In genomic region chr20:23407770-23408467, GRCh38 we compare ENCODE assay signal across 11 cellular contexts. TPM values are rescaled to one million over a fixed set of nuclear protein-coding genes. Genes with fewer than 3 reads are reported as not detected.
DNase-seq lines count a peak whose midpoint lies in the region; ATAC-seq and TF ChIP-seq lines count a peak whose summit lies in the region.
"Had no signal": no experiment of that assay in that cellular context is flagged by ENCODE, and none has a peak within 500 bp of the region (broad histone marks: within the 10 kb centered on the region; RNA-seq: fewer than 3 reads in every experiment).

No MANE protein-coding gene starts in this region.

- CTCF ChIA-PET in activated CD4-positive, alpha-beta T cell treated with anti-CD3 and anti-CD28 coated beads, Interleukin-2, amount 10 ng/mL, durations not matched to agents 7 days and 5 days (lab: Charles Lee): interaction anchor here (1.0 to 1.3 kb wide), 2 partner anchors 26 to 58 kb away, joined by 3 read pairs; no protein-coding TSS in a partner anchor

- no peaks in the 10 kb centered on the region for H3K9me3 Mint-ChIP-seq in naive B cell
- H3K9me3 Mint-ChIP-seq in activated CD4-positive, alpha-beta T cell treated with anti-CD3 and anti-CD28 coated beads, Interleukin-2, amount 10 ng/mL, durations not matched to agents 7 days and 5 days: no peaks in the 10 kb centered on the region

- POLR2A ChIA-PET in activated CD4-positive, alpha-beta T cell treated with anti-CD3 and anti-CD28 coated beads, Interleukin-2, amount 10 ng/mL, durations not matched to agents 7 days and 5 days (lab: Charles Lee): no interaction called here

- H3K27me3 ChIP-seq in upper lobe of left lung (no peaks in the 10 kb centered on the region), left ventricle myocardium inferior (ENCODE audit: low read depth) (no peaks in the 10 kb centered on the region)

- H3K4me1 Mint-ChIP-seq in naive B cell: peaks cover 17 to 24% (median 17%) of the 10 kb centered on the region in 3 donors
- H3K4me1 Mint-ChIP-seq in activated CD4-positive, alpha-beta T cell treated with anti-CD3 and anti-CD28 coated beads, Interleukin-2, amount 10 ng/mL, durations not matched to agents 7 days and 5 days: peaks cover 16% of the 10 kb centered on the region

- H3K4me1 ChIP-seq in upper lobe of left lung (peaks cover 5 to 22% (median 13%) of the 10 kb centered on the region in 4 donors), left ventricle myocardium inferior (peaks cover 84% of the 10 kb centered on the region)

- H3K27ac Mint-ChIP-seq in naive B cell: peak overlapping the region; percentile 67 to 95 (median 88)
- H3K27ac Mint-ChIP-seq in activated CD4-positive, alpha-beta T cell treated with anti-CD3 and anti-CD28 coated beads, Interleukin-2, amount 10 ng/mL, durations not matched to agents 7 days and 5 days: no peak overlapping the region

- H3K9me3 ChIP-seq in upper lobe of left lung (no peaks in the 10 kb centered on the region), left ventricle myocardium inferior (replicated peaks) (no peaks in the 10 kb centered on the region)

- H3K27ac ChIP-seq in upper lobe of left lung: no peak overlapping the region
- no peak overlapping the region for H3K27ac ChIP-seq in left ventricle myocardium inferior (replicated peaks)

- H3K27me3 Mint-ChIP-seq in naive B cell: no peaks in the 10 kb centered on the region
- no peaks in the 10 kb centered on the region for H3K27me3 Mint-ChIP-seq in activated CD4-positive, alpha-beta T cell treated with anti-CD3 and anti-CD28 coated beads, Interleukin-2, amount 10 ng/mL, durations not matched to agents 7 days and 5 days

- no peak overlapping the region for H3K4me3 ChIP-seq in upper lobe of left lung
- H3K4me3 ChIP-seq in left ventricle myocardium inferior: no peak overlapping the region

- 79 to 82% methylated on average over 2 of the region's 2 CpGs for WGBS in upper lobe of left lung, 2 donors

- no peaks in the 10 kb centered on the region for H3K36me3 Mint-ChIP-seq in naive B cell
- peaks cover 1% of the 10 kb centered on the region for H3K36me3 Mint-ChIP-seq in activated CD4-positive, alpha-beta T cell treated with anti-CD3 and anti-CD28 coated beads, Interleukin-2, amount 10 ng/mL, durations not matched to agents 7 days and 5 days (ENCODE audit: low read depth)

- intact Hi-C loops in left ventricle myocardium inferior (cut with micrococcal nuclease): no loop called here

- peak overlapping the region in 2 of 8 donors; percentile 1 to 9 for H3K4me3 Mint-ChIP-seq in naive B cell
- no peak overlapping the region for H3K4me3 Mint-ChIP-seq in activated CD4-positive, alpha-beta T cell treated with anti-CD3 and anti-CD28 coated beads, Interleukin-2, amount 10 ng/mL, durations not matched to agents 7 days and 5 days

- TF ChIP-seq EP300 in upper lobe of left lung (IDR thresholded peaks at IDR 0.05): no peak

- ATAC-seq in GM18519 (IDR thresholded peaks at IDR 0.05; ENCODE audit: low FRiP score, unreplicated experiment) (peak; percentile 81), GM21423 (IDR thresholded peaks at IDR 0.05; ENCODE audit: unreplicated experiment) (peak; percentile 76), HG03354 (IDR thresholded peaks at IDR 0.05; ENCODE audit: poor library complexity, severe bottlenecking, unreplicated experiment) (peak; percentile 73), naive B cell (ENCODE audit: low read depth in 2 of 2) (peak; percentile 100), upper lobe of left lung (ENCODE audit: low FRiP score in 2 of 2) (no peak)

- H3K36me3 ChIP-seq in upper lobe of left lung: no peaks in the 10 kb centered on the region
- no peaks in the 10 kb centered on the region for H3K36me3 ChIP-seq in left ventricle myocardium inferior

- TF ChIP-seq CTCF in upper lobe of left lung (IDR thresholded peaks at IDR 0.05): no peak
- no peak for TF ChIP-seq CTCF in left ventricle myocardium inferior (IDR thresholded peaks at IDR 0.05; ENCODE audit: borderline replicate concordance)

- DNase-seq in naive B cell (peak; percentile 50), upper lobe of left lung (no peak), left ventricle myocardium inferior (no peak)
- no peak for DNase-seq in activated CD4-positive, alpha-beta T cell treated with anti-CD3 and anti-CD28 coated beads, Interleukin-2, amount 50 U/mL, for 48 hours
- no peak for DNase-seq in activated CD4-positive, alpha-beta T cell treated with anti-CD3 and anti-CD28 coated beads, Interleukin-2, amount 10 ng/mL, durations not matched to agents 7 days and 5 days
- DNase-seq: NCI-H1930, nucleus accumbens had no signal

- TF ChIP-seq POLR2A in upper lobe of left lung (IDR thresholded peaks at IDR 0.05): no peak

RNA-seq across cellular contexts. Expression of gene NAPB, which starts 13.4 kb away (rescaled TPM):
- polyA plus RNA-seq in naive B cell (ENCODE audit: low read depth in 6 of 6): 1 to 10 TPM; 4.1 to 8.3 (median 6.3) TPM
- total RNA-seq in upper lobe of left lung (10 to 100 TPM in 5 of 6 donors, 1 to 10 TPM in 1; 9.7 to 27.7 (median 11.1) TPM), left ventricle myocardium inferior (5.2 TPM)
- 10 to 100 TPM; 14.9 to 15.4 TPM for total RNA-seq in activated CD4-positive, alpha-beta T cell treated with anti-CD3 and anti-CD28 coated beads, Interleukin-2, amount 10 ng/mL, durations not matched to agents 7 days and 5 days

RNA-seq across cellular contexts. Expression of gene CSTL1, which starts 31.6 kb away (rescaled TPM):
- polyA plus RNA-seq in naive B cell (ENCODE audit: low read depth in 6 of 6): not detected
- total RNA-seq in upper lobe of left lung (not detected), left ventricle myocardium inferior (not detected)
- not detected for total RNA-seq in activated CD4-positive, alpha-beta T cell treated with anti-CD3 and anti-CD28 coated beads, Interleukin-2, amount 10 ng/mL, durations not matched to agents 7 days and 5 days
- total RNA-seq: dermis microvascular lymphatic vessel endothelial cell had no signal

RNA-seq across cellular contexts. Expression of gene CST11, which starts 44.8 kb away (rescaled TPM):
- polyA plus RNA-seq in naive B cell (ENCODE audit: low read depth in 6 of 6): not detected
- not detected for total RNA-seq in upper lobe of left lung
- total RNA-seq in left ventricle myocardium inferior: not detected
- total RNA-seq in activated CD4-positive, alpha-beta T cell treated with anti-CD3 and anti-CD28 coated beads, Interleukin-2, amount 10 ng/mL, durations not matched to agents 7 days and 5 days: not detected
- total RNA-seq: dermis microvascular lymphatic vessel endothelial cell had no signal

RNA-seq across cellular contexts. Expression of gene GZF1, which starts 45.9 kb away (rescaled TPM):
- polyA plus RNA-seq in naive B cell (ENCODE audit: low read depth in 6 of 6): 1 to 10 TPM in 5 of 6 donors, not detected in 1; 2.3 to 3.5 (median 3.1) TPM
- total RNA-seq in upper lobe of left lung (10 to 100 TPM; 14.1 to 32.5 (median 25.6) TPM), left ventricle myocardium inferior (24.9 TPM)
- total RNA-seq in activated CD4-positive, alpha-beta T cell treated with anti-CD3 and anti-CD28 coated beads, Interleukin-2, amount 10 ng/mL, durations not matched to agents 7 days and 5 days: 10 to 100 TPM; 12.3 to 15.5 TPM

RNA-seq across cellular contexts. Expression of gene NXT1, which starts 57.3 kb away (rescaled TPM):
- polyA plus RNA-seq in naive B cell (ENCODE audit: low read depth in 6 of 6): 10 to 100 TPM; 58.3 to 81.9 (median 65.7) TPM
- total RNA-seq in upper lobe of left lung: 10 to 100 TPM in 5 of 6 donors, 1 to 10 TPM in 1; 7.3 to 39.4 (median 17.9) TPM
- 7.3 TPM for total RNA-seq in left ventricle myocardium inferior
- total RNA-seq in activated CD4-positive, alpha-beta T cell treated with anti-CD3 and anti-CD28 coated beads, Interleukin-2, amount 10 ng/mL, durations not matched to agents 7 days and 5 days: 10 to 100 TPM; 28.1 to 28.2 TPM

Comparison
In these comparisons a context has a peak if more than half of its experiments do, and no peak if none do; other contexts are left out.
1. ATAC-seq: peak in GM18519 (single experiment), GM21423 (single experiment), HG03354 (single experiment) and naive B cell (2 of 2); none in upper lobe of left lung (0 of 2).